24 cellular contexts compared by ENCODE assay signal in the genomic region with DNA sequence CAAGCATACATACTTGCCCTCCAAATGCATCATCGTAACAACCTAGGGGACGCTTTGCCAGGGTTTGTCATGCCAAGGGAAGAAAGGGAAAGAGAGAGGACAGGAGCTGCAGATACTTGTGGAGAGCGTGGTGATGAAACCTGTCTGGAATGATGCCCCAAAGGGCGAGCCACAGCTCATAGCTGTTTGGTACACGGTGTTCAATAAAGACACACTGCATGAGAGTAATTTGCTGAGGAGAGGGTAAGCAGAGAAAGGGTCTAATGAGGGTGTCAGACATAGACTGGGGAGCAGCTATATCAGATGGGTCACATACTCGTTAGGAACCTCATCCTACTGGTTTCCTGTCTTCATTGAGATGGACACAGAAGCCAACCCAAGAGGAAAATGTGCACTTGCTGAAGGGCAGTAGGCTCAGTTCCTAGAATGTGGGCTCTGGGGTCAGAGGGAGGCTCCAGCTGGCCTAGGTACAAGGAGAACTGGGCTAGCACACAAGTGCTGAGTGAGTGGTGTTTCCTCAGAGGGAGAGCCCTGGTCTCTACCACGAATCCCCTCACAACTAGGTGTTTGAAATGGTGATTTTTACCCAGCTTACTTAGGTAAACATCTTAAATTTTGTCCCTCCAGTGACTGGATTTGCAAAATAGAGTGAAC. TPM values are rescaled to one million over a fixed set of nuclear protein-coding genes. Genes with fewer than 3 reads are reported as not detected.
DNase-seq lines count a peak whose midpoint lies in the region; ATAC-seq and TF ChIP-seq lines count a peak whose summit lies in the region.
"Had no signal": no experiment of that assay in that cellular context is flagged by ENCODE, and none has a peak within 500 bp of the region (broad histone marks: within the 10 kb centered on the region; RNA-seq: fewer than 3 reads in every experiment).

No MANE protein-coding gene starts in this region.

- no peak overlapping the region for H3K9ac ChIP-seq in IMR-90 (ENCODE audit: low read depth, low read length)

- H3K9me3 Mint-ChIP-seq in central memory CD8-positive, alpha-beta T cell = no peaks in the 10 kb centered on the region
- H3K9me3 Mint-ChIP-seq: activated naive CD4-positive, alpha-beta T cell treated with anti-CD3 and anti-CD28 coated beads, Interleukin-2, amount 50 U/mL, for 72 hours; activated T-helper 1 cell treated with anti-CD3 and anti-CD28 coated beads, Interleukin-12 subunit alpha, Interleukin-12 subunit beta, Interleukin-2, Interleukin-4 antibody, amounts not matched to agents 30 ng/mL and 10 ng/mL and 1 ng/mL, durations not matched to agents 14 hours and 24 hours and 36 hours; CD14-positive monocyte; effector memory CD8-positive, alpha-beta T cell had no signal

- H2AK5ac ChIP-seq in IMR-90 (ENCODE audit: low read depth, low read length) = peak overlapping the region; percentile 24

- H4K8ac ChIP-seq in IMR-90 (ENCODE audit: low read depth in 2 of 2, low read length in 2 of 2) = peak overlapping the region; percentile 40 to 60; a peak in 2 of 4 replicates

- H3K14ac ChIP-seq in IMR-90 (replicated peaks; ENCODE audit: low read depth, low read length) = peak overlapping the region; percentile 84

- H3K27me3 ChIP-seq in IMR-90 (ENCODE audit: control insufficient read depth, insufficient read depth, low read length) (no peaks in the 10 kb centered on the region), gastrocnemius medialis (no peaks in the 10 kb centered on the region), hepatocyte (no peaks in the 10 kb centered on the region)
- H3K27me3 ChIP-seq: ascending aorta, MG63, uterus had no signal

- H4K91ac ChIP-seq in IMR-90 (ENCODE audit: insufficient read depth, low read depth, low read length) = peak overlapping the region; percentile 82

- peak overlapping the region; percentile 48 for H3K27ac Mint-ChIP-seq in central memory CD8-positive, alpha-beta T cell (ENCODE audit: low read depth)
- H3K27ac Mint-ChIP-seq: activated naive CD4-positive, alpha-beta T cell treated with anti-CD3 and anti-CD28 coated beads, Interleukin-2, amount 50 U/mL, for 72 hours; effector memory CD8-positive, alpha-beta T cell; progenitor cell of endocrine pancreas had no signal

- ATAC-seq in IMR-90 (ENCODE audit: low read depth) = no peak
- ATAC-seq in central memory CD8-positive, alpha-beta T cell (replicated peaks; ENCODE audit: extremely low read depth, poor library complexity, severe bottlenecking) = no peak
- peak; percentile 42 to 44 for ATAC-seq in gastrocnemius medialis
- ATAC-seq in GM21576 (IDR thresholded peaks at IDR 0.05; ENCODE audit: unreplicated experiment) = no peak
- ATAC-seq: activated naive CD4-positive, alpha-beta T cell treated with anti-CD3 and anti-CD28 coated beads, Interleukin-2, amount 50 U/mL, for 72 hours; effector memory CD8-positive, alpha-beta T cell; GM12878 had no signal

- POLR2A ChIA-PET in IMR-90 (lab: Charles Lee; ENCODE audit: unreplicated experiment) = no interaction called here
- POLR2A ChIA-PET in GM10248 (lab: Yijun Ruan, JAX) = no interaction called here

- 83% methylated on average over 1 of the region's 7 CpGs; no CpG with 5 or more reads in 1 of the 2 experiments for WGBS in IMR-90 (ENCODE audit: extremely low coverage in 2 of 2, insufficient read length in 1 of 2), 2 experiments
- 87% methylated on average over 7 of the region's 7 CpGs for WGBS in hepatocyte (ENCODE audit: low lambda C conversion rate, missing lambda C conversion rate)

- no peak overlapping the region for H3K4me3 ChIP-seq in IMR-90 (ENCODE audit: insufficient read depth, low read depth, low read length)
- peak overlapping the region in 1 of 4 donors; percentile 4 for H3K4me3 ChIP-seq in gastrocnemius medialis
- no peak overlapping the region for H3K4me3 ChIP-seq in hepatocyte
- H3K4me3 ChIP-seq: ascending aorta, GM12878, MG63, uterus had no signal

- H2AK9ac ChIP-seq in IMR-90 (replicated peaks; ENCODE audit: low read depth, low read length, poor library complexity) = no peak overlapping the region

- H3K9me3 ChIP-seq in IMR-90 (ENCODE audit: control insufficient read depth, insufficient read depth, low read length) (no peaks in the 10 kb centered on the region), gastrocnemius medialis (no peaks in the 10 kb centered on the region), hepatocyte (ENCODE audit: low read depth) (no peaks in the 10 kb centered on the region)
- H3K9me3 ChIP-seq: ascending aorta, MG63, uterus had no signal

- DNase-seq in IMR-90 = no peak
- DNase-seq in central memory CD8-positive, alpha-beta T cell (ENCODE audit: low spot score in 2 of 2) = no peak
- DNase-seq in iris pigment epithelial cell (ENCODE audit: low read depth) = peak; percentile 41
- peak; percentile 82 to 91 for DNase-seq in gastrocnemius medialis
- DNase-seq in GM10248 (ENCODE audit: extremely low spot score) = no peak
- no peak for DNase-seq in hepatocyte (ENCODE audit: low spot score)
- DNase-seq in cortex of kidney (lab: John Stamatoyannopoulos, UW) = no peak
- DNase-seq: activated CD4-positive, alpha-beta T cell treated with anti-CD3 and anti-CD28 coated beads for 48 hours; effector memory CD8-positive, alpha-beta T cell; GF-D8; MG63; NCI-H1436 treated with DMSO at 0.1 percent for 48 hours; NCI-H2171 treated with DMSO at 0.1 percent for 48 hours; NCI-H526; SHP77; stimulated activated CD4-positive, alpha-beta T cell treated with anti-CD3 and anti-CD28 coated beads, Interleukin-12 subunit alpha, Interleukin-12 subunit beta, amount 100 ng/mL, for 4 hours; uterus had no signal

- TF ChIP-seq RAD21 in IMR-90 (IDR thresholded peaks at IDR 0.05; ENCODE audit: low read length) = no peak

- H3K36me3 ChIP-seq in IMR-90 (ENCODE audit: control insufficient read depth, insufficient read depth, low read length) (no peaks in the 10 kb centered on the region), gastrocnemius medialis (no peaks in the 10 kb centered on the region), hepatocyte (replicated peaks; ENCODE audit: insufficient read depth, low read depth) (no peaks in the 10 kb centered on the region)
- H3K36me3 ChIP-seq: ascending aorta, MG63, uterus had no signal

- H4K20me1 ChIP-seq in IMR-90 (ENCODE audit: insufficient read depth, low read length) = peaks cover 6% of the 10 kb centered on the region
- H4K20me1 ChIP-seq in hepatocyte (ENCODE audit: insufficient read depth, poor library complexity, severe bottlenecking) = no peaks in the 10 kb centered on the region

- H3K23ac ChIP-seq in IMR-90 (ENCODE audit: low read depth, low read length) = peak overlapping the region; percentile 80; the same call in 1 of the 2 replicates

- no peak overlapping the region for H2BK5ac ChIP-seq in IMR-90 (ENCODE audit: low read depth, low read length, poor library complexity, severe bottlenecking)

- H3K27ac ChIP-seq in IMR-90 (ENCODE audit: insufficient read depth, low read length) (peak overlapping the region; percentile 17; the same call in 1 of the 2 replicates), gastrocnemius medialis (peak overlapping the region; percentile 95 to 100 (median 100)), hepatocyte (no peak overlapping the region)

- peaks cover 0 to 18% of the 10 kb centered on the region in 2 experiments; a peak in 1 of 4 replicates for H3K79me1 ChIP-seq in IMR-90 (ENCODE audit: low read depth in 1 of 2, low read length in 2 of 2)

- no peaks in the 10 kb centered on the region for H3K27me3 Mint-ChIP-seq in central memory CD8-positive, alpha-beta T cell
- H3K27me3 Mint-ChIP-seq: effector memory CD8-positive, alpha-beta T cell had no signal

- peak overlapping the region; percentile 78 for H3K4ac ChIP-seq in IMR-90 (ENCODE audit: low read depth, low read length)

- in situ Hi-C loops in IMR-90 (cut with MboI; ENCODE audit: low sequenced_read_pairs) = no loop called here
- in situ Hi-C loops in gastrocnemius medialis (cut with MboI; ENCODE audit: low sequenced_read_pairs in 4 of 4) = loop anchor here in 1 of 4 donors (25.0 kb wide), 1 partner anchor 107 kb away; no protein-coding TSS in a partner anchor

- TF ChIP-seq POLR2A in IMR-90 (IDR thresholded peaks at IDR 0.05; ENCODE audit: low read depth, low read length) (no peak), gastrocnemius medialis (IDR thresholded peaks at IDR 0.05) (peak in 1 of 2 donors; percentile 51)

- H4K5ac ChIP-seq in IMR-90 (ENCODE audit: low read depth, low read length) = peak overlapping the region; percentile 4

- H3K4me1 ChIP-seq in IMR-90 (ENCODE audit: control insufficient read depth, insufficient read depth, low read length) = peaks cover 12% of the 10 kb centered on the region
- H3K4me1 ChIP-seq in gastrocnemius medialis = peaks cover 29% of the 10 kb centered on the region in 2 donors
- peaks cover 11% of the 10 kb centered on the region for H3K4me1 ChIP-seq in hepatocyte (ENCODE audit: insufficient read depth)
- H3K4me1 ChIP-seq: uterus had no signal

- H3K79me2 ChIP-seq in hepatocyte = no peaks in the 10 kb centered on the region

- TF ChIP-seq CTCF in IMR-90 (conservative IDR thresholded peaks at IDR 0.05; ENCODE audit: low read depth, low read length) = no peak
- no peak for TF ChIP-seq CTCF in gastrocnemius medialis (IDR thresholded peaks at IDR 0.05 in 4 of 5, conservative IDR thresholded peaks at IDR 0.05 in 1 of 5)
- no peak for TF ChIP-seq CTCF in GM10248 (IDR thresholded peaks at IDR 0.05; ENCODE audit: control extremely low read depth, extremely low read depth, low read depth, missing control alignments)
- TF ChIP-seq CTCF in hepatocyte (IDR thresholded peaks at IDR 0.05; ENCODE audit: poor library complexity) = no peak

- no TSS peak for BruUV-seq in IMR-90 (replicated peaks; lab: Mats Ljungman, UMichigan)

- no peak overlapping the region for H3K4me3 Mint-ChIP-seq in central memory CD8-positive, alpha-beta T cell

- intact Hi-C loops in IMR-90 (cut with micrococcal nuclease) (loop anchor here (2.0 to 5.0 kb wide), 4 partner anchors 133 to 827 kb away; a partner anchor contains a TSS), gastrocnemius medialis (cut with DNase I; ENCODE audit: low total_unique reads) (loop anchor here (5.0 to 10.0 kb wide), 4 partner anchors 227 to 899 kb away; a partner anchor contains a TSS)

- H3K4me2 ChIP-seq in IMR-90 (ENCODE audit: low read depth, low read length) (no peak overlapping the region), hepatocyte (no peak overlapping the region)

- H2AFZ ChIP-seq in IMR-90 (replicated peaks; ENCODE audit: low read length, poor library complexity) = no peak overlapping the region
- H2AFZ ChIP-seq in hepatocyte = no peak overlapping the region

- no peaks in the 10 kb centered on the region for H3K4me1 Mint-ChIP-seq in central memory CD8-positive, alpha-beta T cell

- H3K9me1 ChIP-seq in IMR-90 (ENCODE audit: insufficient read depth, low read length) = peaks cover 9% of the 10 kb centered on the region

- H2BK120ac ChIP-seq in IMR-90 (ENCODE audit: low read depth, low read length) = peak overlapping the region; percentile 80

- peak overlapping the region; percentile 75 for H2BK20ac ChIP-seq in IMR-90 (ENCODE audit: low read depth, low read length)

- no peaks in the 10 kb centered on the region for H3K9me2 ChIP-seq in hepatocyte (replicated peaks; ENCODE audit: insufficient read depth)

- dilution Hi-C loops in IMR-90 (cut with HindIII; ENCODE audit: low sequenced_read_pairs, unreplicated experiment) = no loop called here

- H3K36me3 Mint-ChIP-seq in central memory CD8-positive, alpha-beta T cell (ENCODE audit: insufficient read depth) = peaks cover 21% of the 10 kb centered on the region
- H3K36me3 Mint-ChIP-seq: activated naive CD4-positive, alpha-beta T cell treated with anti-CD3 and anti-CD28 coated beads, Interleukin-2, amount 50 U/mL, for 72 hours; CD14-positive monocyte had no signal

- CTCF ChIA-PET in IMR-90 (lab: Yijun Ruan, JAX) = interaction anchor here (0.6 kb wide), 2 partner anchors 307 to 513 kb away, joined by 3 to 4 read pairs; no protein-coding TSS in a partner anchor
- CTCF ChIA-PET in GM10248 (lab: Yijun Ruan, JAX) = interaction anchor here (1.0 to 3.7 kb wide), 3 partner anchors 14 to 517 kb away, joined by 3 to 21 read pairs (median 5); no protein-coding TSS in a partner anchor

- no peak overlapping the region for H3K56ac ChIP-seq in IMR-90 (ENCODE audit: extremely low read depth, insufficient read depth, low read length)

- H3K18ac ChIP-seq in IMR-90 (ENCODE audit: low read depth, low read length) = peak overlapping the region; percentile 26

- H2BK15ac ChIP-seq in IMR-90 (ENCODE audit: low read depth, low read length) = peak overlapping the region; percentile 91; the same call in 2 of the 3 replicates

RNA-seq across cellular contexts. Expression of a gene that starts 5.2 kb away (rescaled TPM):
- total RNA-seq in IMR-90 (2012; rRNA removed) (35.3 and 38.7 TPM in 2 replicates), gastrocnemius medialis (100 to 1,000 TPM; 111 to 293 (median 183) TPM), hepatocyte (51.0 and 54.9 TPM in 2 replicates)
- polyA plus RNA-seq in IMR-90 (2012; rRNA removed) (17.5 and 19.1 TPM in 2 replicates), hepatocyte (44.6 and 50.1 TPM in 2 replicates)
- 12.9 and 22.4 TPM in 2 replicates for polyA plus RNA-seq in IMR-90 (2012; cell fraction: cytosol; rRNA removed)
- 13.2 and 15.6 TPM in 2 replicates for polyA plus RNA-seq in IMR-90 (2012; cell fraction: nucleus; rRNA removed; ENCODE audit: low replicate concordance)

Comparison
In these comparisons a context has a peak if more than half of its experiments do, and no peak if none do; other contexts are left out.
1. ATAC-seq: peak in gastrocnemius medialis (2 of 2); none in IMR-90 (single experiment), central memory CD8-positive, alpha-beta T cell (single experiment) and GM21576 (single experiment).
2. DNase-seq: peak in iris pigment epithelial cell (single experiment) and gastrocnemius medialis (2 of 2); none in IMR-90 (single experiment), central memory CD8-positive, alpha-beta T cell (0 of 2), GM10248 (single experiment), hepatocyte (single experiment) and cortex of kidney (single experiment).